Comparison of ENCODE assay signal across 15 cellular contexts in genomic region chr5:1500411-1501091, GRCh38. TPM values are rescaled to one million over a fixed set of nuclear protein-coding genes. Genes with fewer than 3 reads are reported as not detected.
A peak's percentile ranks its signal among the peaks of the same experiment; 100 is the strongest.
DNase-seq lines count a peak whose midpoint lies in the region; ATAC-seq and TF ChIP-seq lines count a peak whose summit lies in the region.
"Had no signal": no experiment of that assay in that cellular context is flagged by ENCODE, and none has a peak within 500 bp of the region (broad histone marks: within the 10 kb centered on the region; RNA-seq: fewer than 3 reads in every experiment).

No MANE protein-coding gene starts in this region.

- H3K4me1 Mint-ChIP-seq in CD14-positive monocyte = peaks cover 90% of the 10 kb centered on the region
- peaks cover 62% of the 10 kb centered on the region for H3K4me1 Mint-ChIP-seq in brain
- peaks cover 7% of the 10 kb centered on the region for H3K4me1 Mint-ChIP-seq in chondrocyte (ENCODE audit: low read depth)

- no peaks in the 10 kb centered on the region for H3K9me3 Mint-ChIP-seq in CD14-positive monocyte
- H3K9me3 Mint-ChIP-seq in brain = no peaks in the 10 kb centered on the region
- no peaks in the 10 kb centered on the region for H3K9me3 Mint-ChIP-seq in chondrocyte (ENCODE audit: low read depth)

- TF ChIP-seq CTCF in CD14-positive monocyte (IDR thresholded peaks at IDR 0.05) (no peak), brain (conservative IDR thresholded peaks at IDR 0.05) (no peak), chondrocyte (IDR thresholded peaks at IDR 0.05) (no peak)

- intact Hi-C loops in CD14-positive monocyte (cut with micrococcal nuclease) (no loop called here), posterior vena cava (cut with DNase I) (no loop called here)

- H3K4me3 Mint-ChIP-seq in CD14-positive monocyte (no peak overlapping the region), brain (peak overlapping the region in 2 of 5 experiments; percentile 12 to 52), chondrocyte (ENCODE audit: unreplicated experiment) (no peak overlapping the region)

- DNase-seq in CD14-positive monocyte (ENCODE audit: low spot score) (no peak), hypothalamus (lab: John Stamatoyannopoulos, UW) (peak in 31 of 51 donors; percentile 11 to 80 (median 51)), posterior vena cava (ENCODE audit: low spot score) (peak; percentile 91), NCI-H1048 (lab: John Stamatoyannopoulos, UW) (no peak), DMS153 (lab: John Stamatoyannopoulos, UW) (no peak), chondrocyte (ENCODE audit: low spot score) (no peak)
- DNase-seq: effector CD8-positive, alpha-beta T cell; EL; KBM-7; NCI-H2171; PC-9 had no signal

- H3K27me3 Mint-ChIP-seq in CD14-positive monocyte (ENCODE audit: low read depth in 3 of 3) (peaks cover 0 to 4% (median 0%) of the 10 kb centered on the region in 3 donors), brain (no peaks in the 10 kb centered on the region), chondrocyte (ENCODE audit: low read depth) (no peaks in the 10 kb centered on the region)

- H3K27ac Mint-ChIP-seq in CD14-positive monocyte (peak overlapping the region in 6 of 7 donors; percentile 32 to 100 (median 89)), brain (peak overlapping the region in 4 of 5 experiments; percentile 32 to 89 (median 47)), chondrocyte (ENCODE audit: unreplicated experiment) (no peak overlapping the region)

- no peak for ATAC-seq in GM18519 (IDR thresholded peaks at IDR 0.05; ENCODE audit: low FRiP score, unreplicated experiment)

- H3K36me3 Mint-ChIP-seq in CD14-positive monocyte (peaks cover 46 to 48% of the 10 kb centered on the region in 2 donors), brain (peaks cover 12% of the 10 kb centered on the region), chondrocyte (ENCODE audit: low read depth) (peaks cover 8% of the 10 kb centered on the region)

RNA-seq across cellular contexts. Expression of gene LPCAT1, which starts 23.2 kb away (rescaled TPM):
- polyA plus RNA-seq in CD14-positive monocyte (10 to 100 TPM; 34.1 to 34.8 TPM), brain (ENCODE audit: insufficient read depth, low read depth, low replicate concordance) (81.3 TPM)
- total RNA-seq in posterior vena cava (10 to 100 TPM; 30.8 to 36.9 TPM), chondrocyte (39.9 to 49.4 TPM (median 46.4 TPM) in 3 replicates)

RNA-seq across cellular contexts. Expression of gene SLC6A3, which starts 55.3 kb away (rescaled TPM):
- polyA plus RNA-seq in CD14-positive monocyte = not detected
- polyA plus RNA-seq in brain (ENCODE audit: insufficient read depth, low read depth, low replicate concordance) = 3.6 TPM
- total RNA-seq in posterior vena cava = under 1 TPM; 0.10 to 0.19 TPM
- not detected in 3 replicates for total RNA-seq in chondrocyte
- total RNA-seq: mononuclear cell, PC-9 had no signal
- polyA plus RNA-seq: AG04450 had no signal

Comparison
In these comparisons a context has a peak if more than half of its experiments do, and no peak if none do; other contexts are left out.
1. DNase-seq: peak in hypothalamus (31 of 51) and posterior vena cava (single experiment); none in CD14-positive monocyte (single experiment), NCI-H1048 (single experiment), DMS153 (single experiment) and chondrocyte (single experiment).